In the genomic region with DNA sequence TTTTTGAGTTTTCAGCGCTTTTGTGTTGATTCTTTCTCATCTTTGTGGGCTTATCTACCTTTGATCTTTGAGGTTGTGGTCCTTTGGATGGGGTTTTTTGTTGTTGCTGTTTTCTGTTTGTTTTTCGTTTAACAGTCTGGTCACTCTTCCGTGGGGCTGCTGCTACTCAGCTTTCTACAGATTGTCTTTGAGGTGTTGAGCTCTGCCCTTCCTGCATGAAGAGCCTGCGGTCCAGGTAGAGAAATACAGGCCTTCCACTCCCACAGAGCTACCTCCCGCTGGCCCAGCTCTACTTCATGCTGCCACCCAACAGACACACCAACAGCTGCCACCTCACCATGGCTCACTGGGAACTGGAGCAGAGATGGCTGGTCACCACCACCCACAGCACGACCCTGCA, we compare ENCODE assay signal across 1 cellular context.
TF ChIP-seq lines count a peak whose summit lies in the region.

No MANE protein-coding gene starts in this region.

TF ChIP-seq in WTC11, 78 proteins besides CTCF, POLR2A, EP300 and RAD21 (continued from another document):
- TF ChIP-seq, protein P1, sequence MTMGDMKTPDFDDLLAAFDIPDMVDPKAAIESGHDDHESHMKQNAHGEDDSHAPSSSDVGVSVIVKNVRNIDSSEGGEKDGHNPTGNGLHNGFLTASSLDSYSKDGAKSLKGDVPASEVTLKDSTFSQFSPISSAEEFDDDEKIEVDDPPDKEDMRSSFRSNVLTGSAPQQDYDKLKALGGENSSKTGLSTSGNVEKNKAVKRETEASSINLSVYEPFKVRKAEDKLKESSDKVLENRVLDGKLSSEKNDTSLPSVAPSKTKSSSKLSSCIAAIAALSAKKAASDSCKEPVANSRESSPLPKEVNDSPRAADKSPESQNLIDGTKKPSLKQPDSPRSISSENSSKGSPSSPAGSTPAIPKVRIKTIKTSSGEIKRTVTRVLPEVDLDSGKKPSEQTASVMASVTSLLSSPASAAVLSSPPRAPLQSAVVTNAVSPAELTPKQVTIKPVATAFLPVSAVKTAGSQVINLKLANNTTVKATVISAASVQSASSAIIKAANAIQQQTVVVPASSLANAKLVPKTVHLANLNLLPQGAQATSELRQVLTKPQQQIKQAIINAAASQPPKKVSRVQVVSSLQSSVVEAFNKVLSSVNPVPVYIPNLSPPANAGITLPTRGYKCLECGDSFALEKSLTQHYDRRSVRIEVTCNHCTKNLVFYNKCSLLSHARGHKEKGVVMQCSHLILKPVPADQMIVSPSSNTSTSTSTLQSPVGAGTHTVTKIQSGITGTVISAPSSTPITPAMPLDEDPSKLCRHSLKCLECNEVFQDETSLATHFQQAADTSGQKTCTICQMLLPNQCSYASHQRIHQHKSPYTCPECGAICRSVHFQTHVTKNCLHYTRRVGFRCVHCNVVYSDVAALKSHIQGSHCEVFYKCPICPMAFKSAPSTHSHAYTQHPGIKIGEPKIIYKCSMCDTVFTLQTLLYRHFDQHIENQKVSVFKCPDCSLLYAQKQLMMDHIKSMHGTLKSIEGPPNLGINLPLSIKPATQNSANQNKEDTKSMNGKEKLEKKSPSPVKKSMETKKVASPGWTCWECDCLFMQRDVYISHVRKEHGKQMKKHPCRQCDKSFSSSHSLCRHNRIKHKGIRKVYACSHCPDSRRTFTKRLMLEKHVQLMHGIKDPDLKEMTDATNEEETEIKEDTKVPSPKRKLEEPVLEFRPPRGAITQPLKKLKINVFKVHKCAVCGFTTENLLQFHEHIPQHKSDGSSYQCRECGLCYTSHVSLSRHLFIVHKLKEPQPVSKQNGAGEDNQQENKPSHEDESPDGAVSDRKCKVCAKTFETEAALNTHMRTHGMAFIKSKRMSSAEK (CRISPR knock-in tag; IDR thresholded peaks at IDR 0.05; ENCODE audit: borderline replicate concordance) = no peak
- no peak for TF ChIP-seq EMX1 (CRISPR knock-in tag; IDR thresholded peaks at IDR 0.05)
- no peak for TF ChIP-seq RELA (CRISPR knock-in tag; IDR thresholded peaks at IDR 0.05; ENCODE audit: borderline replicate concordance)
